1 cellular context compared by ENCODE assay signal in genomic region chr11:22626573-22627239, GRCh38.
TF ChIP-seq lines count a peak whose summit lies in the region.

No MANE protein-coding gene starts in this region.

TF ChIP-seq in K562, 482 proteins besides CTCF, POLR2A, EP300 and RAD21:
- TF ChIP-seq NFXL1 (CRISPR knock-in tag; IDR thresholded peaks at IDR 0.05) (no peak), MEF2D (tag; conservative IDR thresholded peaks at IDR 0.05; ENCODE audit: low read depth) (no peak), MBD2 (IDR thresholded peaks at IDR 0.05; ENCODE audit: borderline replicate concordance, low read depth) (no peak), GTF2E2 (tag; IDR thresholded peaks at IDR 0.05) (0 out of 2 replicates have a peak, but pooled peaks have one; percentile 10), ZNF431 (CRISPR knock-in tag; IDR thresholded peaks at IDR 0.05) (no peak), HBP1 (CRISPR knock-in tag; IDR thresholded peaks at IDR 0.05) (no peak), OTX1 (CRISPR knock-in tag; IDR thresholded peaks at IDR 0.05) (no peak)
